ENCODE assay signal across 30 cellular contexts in the genomic region with DNA sequence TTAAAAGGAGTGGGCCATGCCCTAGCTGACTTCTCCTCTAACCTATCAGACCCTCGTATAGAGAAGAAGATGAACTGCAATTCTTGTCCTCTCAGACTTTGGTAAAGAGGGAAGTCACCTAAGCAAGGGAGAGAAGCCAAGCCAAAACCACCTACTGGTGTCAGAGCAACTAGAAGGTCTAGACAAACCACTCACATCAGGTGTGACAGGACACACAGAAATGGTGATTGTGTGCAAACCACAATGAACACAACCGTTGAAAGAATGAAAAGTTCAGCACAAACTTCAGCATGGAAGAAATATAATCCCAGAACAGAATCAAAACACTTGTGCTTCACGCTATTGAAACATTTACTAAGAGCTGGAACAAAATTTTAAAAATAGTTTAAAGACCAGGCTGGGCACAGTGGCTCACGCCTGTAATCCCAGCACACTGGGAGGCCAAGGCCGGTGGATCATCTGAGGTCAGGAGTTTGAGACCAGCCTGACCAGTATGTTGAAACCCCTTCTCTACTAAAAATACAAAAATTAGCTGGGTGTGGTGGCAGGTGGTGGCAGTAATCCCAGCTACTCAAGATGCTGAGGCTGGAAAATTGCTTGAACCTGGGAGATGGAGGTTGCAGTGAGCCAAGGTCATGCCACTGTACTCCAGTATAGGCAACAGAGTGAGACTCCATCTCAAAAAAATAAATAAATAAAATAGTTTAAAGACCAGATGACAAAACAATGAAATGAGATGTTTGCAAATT. TPM values are rescaled to one million over a fixed set of nuclear protein-coding genes. Genes with fewer than 3 reads are reported as not detected.
"Had no signal": no experiment of that assay in that cellular context is flagged by ENCODE, and none has a peak within 500 bp of the region (broad histone marks: within the 10 kb centered on the region; RNA-seq: fewer than 3 reads in every experiment).

No MANE protein-coding gene starts in this region.

- H3K4me3 ChIP-seq: PC-9 had no signal

- DNase-seq: activated B cell treated with CpG ODN at 0.5 μM for 24 hours; activated CD4-positive, alpha-beta memory T cell treated with anti-CD3 and anti-CD28 coated beads for 36 hours; activated CD4-positive, alpha-beta T cell treated with anti-CD3 and anti-CD28 coated beads for 4 hours; activated CD4-positive, alpha-beta T cell treated with anti-CD3 and anti-CD28 coated beads, Interleukin-2, amount 50 U/mL, for 1 hour; activated CD4-positive, CD25-positive, alpha-beta regulatory T cell treated with anti-CD3 and anti-CD28 coated beads, Interleukin-2, amount 50 U/mL, for 72 hours; activated CD8-positive, alpha-beta memory T cell treated with anti-CD3 and anti-CD28 coated beads, Interleukin-2, amount 50 U/mL, for 4 hours; activated effector memory CD4-positive, alpha-beta T cell treated with Interleukin-2 at 50 U/mL for 16 hours; activated naive CD4-positive, alpha-beta T cell; activated naive CD4-positive, alpha-beta T cell treated with anti-CD3 and anti-CD28 coated beads, Interleukin-2, amount 50 U/mL, for 16 hours; activated naive CD8-positive, alpha-beta T cell treated with anti-CD3 and anti-CD28 coated beads for 36 hours; activated T-cell treated with anti-CD3 and anti-CD28 coated beads for 4 hours; activated T-cell treated with anti-CD3 and anti-CD28 coated beads, Interleukin-2, amount 50 U/mL, for 4 hours; amniotic stem cell; aorta; brain microvascular endothelial cell; central memory CD4-positive, alpha-beta T cell; MM.1S; MV-4-11; NCI-H1436 treated with DMSO at 0.1 percent for 48 hours; NCI-H1694 treated with DMSO at 0.1 percent for 48 hours; NCI-H2029; NCI-H226; NCI-H446 treated with DMSO at 0.1 percent for 48 hours; Right ventricle myocardium superior; SW 1271; T-helper 1 cell; T-helper 2 cell; T-helper 9 cell had no signal

- H3K36me3 Mint-ChIP-seq: activated CD4-positive, alpha-beta memory T cell treated with anti-CD3 and anti-CD28 coated beads for 36 hours; activated naive CD8-positive, alpha-beta T cell treated with anti-CD3 and anti-CD28 coated beads for 36 hours had no signal

- H3K27me3 Mint-ChIP-seq: activated naive CD8-positive, alpha-beta T cell treated with anti-CD3 and anti-CD28 coated beads for 36 hours had no signal

- H3K36me3 ChIP-seq: brain microvascular endothelial cell had no signal

- H3K27ac Mint-ChIP-seq: activated B cell treated with CpG ODN at 0.5 μM for 24 hours; activated CD4-positive, alpha-beta memory T cell treated with anti-CD3 and anti-CD28 coated beads for 36 hours; activated naive CD8-positive, alpha-beta T cell treated with anti-CD3 and anti-CD28 coated beads for 36 hours; activated T-helper 1 cell treated with anti-CD3 and anti-CD28 coated beads, Interleukin-12 subunit alpha, Interleukin-12 subunit beta, Interleukin-2, Interleukin-4 antibody, amounts not matched to agents 30 ng/mL and 10 ng/mL and 1 ng/mL, durations not matched to agents 14 hours and 24 hours and 36 hours had no signal

- H3K4me3 Mint-ChIP-seq: activated B cell treated with CpG ODN at 0.5 μM for 24 hours; activated CD4-positive, alpha-beta memory T cell treated with anti-CD3 and anti-CD28 coated beads for 36 hours; activated naive CD8-positive, alpha-beta T cell treated with anti-CD3 and anti-CD28 coated beads for 36 hours; activated T-cell treated with anti-CD3 and anti-CD28 coated beads, Interleukin-2, amount 50 U/mL, for 4 hours; activated T-helper 1 cell treated with anti-CD3 and anti-CD28 coated beads, Interleukin-12 subunit alpha, Interleukin-12 subunit beta, Interleukin-2, Interleukin-4 antibody, amounts not matched to agents 30 ng/mL and 10 ng/mL and 1 ng/mL, durations not matched to agents 14 hours and 24 hours and 36 hours had no signal

- H3K27me3 ChIP-seq: brain microvascular endothelial cell had no signal

- ATAC-seq: activated T-cell treated with anti-CD3 and anti-CD28 coated beads, Interleukin-2, amount 50 U/mL, for 4 hours had no signal

- H3K27ac ChIP-seq: brain microvascular endothelial cell, PC-9 had no signal

- H3K4me1 Mint-ChIP-seq: activated B cell treated with CpG ODN at 0.5 μM for 24 hours; activated naive CD8-positive, alpha-beta T cell treated with anti-CD3 and anti-CD28 coated beads for 36 hours had no signal

- H3K9me3 Mint-ChIP-seq: activated B cell treated with CpG ODN at 0.5 μM for 24 hours; activated CD4-positive, alpha-beta memory T cell treated with anti-CD3 and anti-CD28 coated beads for 36 hours; activated naive CD8-positive, alpha-beta T cell treated with anti-CD3 and anti-CD28 coated beads for 36 hours; activated T-cell treated with anti-CD3 and anti-CD28 coated beads, Interleukin-2, amount 50 U/mL, for 4 hours; activated T-helper 1 cell treated with anti-CD3 and anti-CD28 coated beads, Interleukin-12 subunit alpha, Interleukin-12 subunit beta, Interleukin-2, Interleukin-4 antibody, amounts not matched to agents 30 ng/mL and 10 ng/mL and 1 ng/mL, durations not matched to agents 14 hours and 24 hours and 36 hours had no signal

RNA-seq across cellular contexts. Expression of a gene that starts 56.2 kb away (rescaled TPM):
- total RNA-seq: activated B cell treated with CpG ODN at 0.5 μM for 24 hours; activated CD4-positive, alpha-beta memory T cell treated with anti-CD3 and anti-CD28 coated beads for 36 hours; activated naive CD8-positive, alpha-beta T cell treated with anti-CD3 and anti-CD28 coated beads for 36 hours; activated T-cell treated with anti-CD3 and anti-CD28 coated beads, Interleukin-2, amount 50 U/mL, for 4 hours; activated T-helper 1 cell treated with anti-CD3 and anti-CD28 coated beads, Interleukin-12 subunit alpha, Interleukin-12 subunit beta, Interleukin-2, Interleukin-4 antibody, amounts not matched to agents 30 ng/mL and 10 ng/mL and 1 ng/mL, durations not matched to agents 14 hours and 24 hours and 36 hours; PC-9 had no signal
